In genomic region chr16:19883296-19883951, GRCh38 we compare ENCODE assay signal across 8 cellular contexts. TPM values are rescaled to one million over a fixed set of nuclear protein-coding genes. Genes with fewer than 3 reads are reported as not detected.
DNase-seq lines count a peak whose midpoint lies in the region; ATAC-seq, FAIRE-seq and TF ChIP-seq lines count a peak whose summit lies in the region.

No MANE protein-coding gene starts in this region.

- H3K4me3 Mint-ChIP-seq in activated naive CD8-positive, alpha-beta T cell = peak overlapping the region; percentile 64
- H3K4me3 Mint-ChIP-seq in activated naive CD8-positive, alpha-beta T cell treated with anti-CD3 and anti-CD28 coated beads for 36 hours = no peak overlapping the region
- H3K4me3 Mint-ChIP-seq in astrocyte (ENCODE audit: unreplicated experiment) = peak overlapping the region; percentile 80

- peaks cover 26% of the 10 kb centered on the region for H3K4me1 ChIP-seq in astrocyte (ENCODE audit: insufficient read depth, low read length)
- H3K4me1 ChIP-seq in spleen = peaks cover 19 to 38% (median 34%) of the 10 kb centered on the region in 6 donors

- peak overlapping the region; percentile 73 for H2AFZ ChIP-seq in astrocyte (ENCODE audit: low read depth, low read length)

- H3K36me3 ChIP-seq in astrocyte (ENCODE audit: insufficient read depth, low read length) = no peaks in the 10 kb centered on the region
- no peaks in the 10 kb centered on the region for H3K36me3 ChIP-seq in spleen

- H3K9me3 ChIP-seq in astrocyte (ENCODE audit: insufficient read depth, low read depth, low read length) (no peaks in the 10 kb centered on the region), spleen (no peaks in the 10 kb centered on the region)

- TF ChIP-seq POLR2A in spleen (IDR thresholded peaks at IDR 0.05) = no peak

- WGBS in spleen, 5 donors = 3 to 5% (median 5%) methylated on average over 29 to 35 of the region's 35 CpGs

- no peak for FAIRE-seq in astrocyte (lab: Jason Lieb, UNC)

- H3K4me1 Mint-ChIP-seq in activated naive CD8-positive, alpha-beta T cell (ENCODE audit: low read depth) = peaks cover 28% of the 10 kb centered on the region
- peaks cover 22% of the 10 kb centered on the region for H3K4me1 Mint-ChIP-seq in activated naive CD8-positive, alpha-beta T cell treated with anti-CD3 and anti-CD28 coated beads for 36 hours
- H3K4me1 Mint-ChIP-seq in astrocyte (ENCODE audit: low read depth, unreplicated experiment) = peaks cover 11% of the 10 kb centered on the region

- intact Hi-C loops in spleen (cut with DNase I; ENCODE audit: low total_unique reads) = no loop called here

- no peak for TF ChIP-seq CTCF in astrocyte (IDR thresholded peaks at IDR 0.05; ENCODE audit: insufficient read depth, low read depth, low read length)
- no peak for TF ChIP-seq CTCF in spleen (IDR thresholded peaks at IDR 0.05 in 8 of 11, conservative IDR thresholded peaks at IDR 0.05 in 3 of 11)

- H3K9me3 Mint-ChIP-seq in activated naive CD8-positive, alpha-beta T cell (ENCODE audit: low read depth) = no peaks in the 10 kb centered on the region
- H3K9me3 Mint-ChIP-seq in activated naive CD8-positive, alpha-beta T cell treated with anti-CD3 and anti-CD28 coated beads for 36 hours = no peaks in the 10 kb centered on the region
- H3K9me3 Mint-ChIP-seq in astrocyte (ENCODE audit: unreplicated experiment) = peaks cover 5% of the 10 kb centered on the region

- DNase-seq in activated naive CD8-positive, alpha-beta T cell treated with anti-CD3 and anti-CD28 coated beads for 36 hours = no peak
- DNase-seq in astrocyte (ENCODE audit: low read depth) (no peak), iris pigment epithelial cell (ENCODE audit: low read depth) (peak; percentile 49), spleen (no peak)

- H3K27me3 ChIP-seq in astrocyte (ENCODE audit: insufficient read depth, low read length) = peaks cover 21% of the 10 kb centered on the region
- H3K27me3 ChIP-seq in spleen (replicated peaks in 1 of 7) = peaks cover 0 to 63% (median 31%) of the 10 kb centered on the region in 7 donors

- H3K4me3 ChIP-seq in astrocyte (ENCODE audit: insufficient read depth, low read depth, low read length) (peak overlapping the region; percentile 51), spleen (peak overlapping the region in 7 of 8 donors; percentile 18 to 70 (median 53))

- no peak for ATAC-seq in GM19324 (IDR thresholded peaks at IDR 0.05; ENCODE audit: low FRiP score, unreplicated experiment)
- no peak for ATAC-seq in HG03439 (IDR thresholded peaks at IDR 0.05; ENCODE audit: unreplicated experiment)
- ATAC-seq in GM21825 (IDR thresholded peaks at IDR 0.05; ENCODE audit: unreplicated experiment) = no peak

- H3K4me2 ChIP-seq in astrocyte (ENCODE audit: low read length) = peak overlapping the region; percentile 94

- peaks cover 9% of the 10 kb centered on the region for H4K20me1 ChIP-seq in astrocyte (ENCODE audit: insufficient read depth, low read length)

- H3K27ac ChIP-seq in astrocyte (ENCODE audit: low read depth, low read length) (no peak overlapping the region), spleen (no peak overlapping the region)

- peaks cover 3% of the 10 kb centered on the region for H3K36me3 Mint-ChIP-seq in activated naive CD8-positive, alpha-beta T cell
- no peaks in the 10 kb centered on the region for H3K36me3 Mint-ChIP-seq in activated naive CD8-positive, alpha-beta T cell treated with anti-CD3 and anti-CD28 coated beads for 36 hours
- peaks cover 2% of the 10 kb centered on the region for H3K36me3 Mint-ChIP-seq in astrocyte (ENCODE audit: low read depth, unreplicated experiment)

- peaks cover 5% of the 10 kb centered on the region for H3K79me2 ChIP-seq in astrocyte (ENCODE audit: insufficient read depth, low read length)

- no peak overlapping the region for H3K27ac Mint-ChIP-seq in activated naive CD8-positive, alpha-beta T cell
- no peak overlapping the region for H3K27ac Mint-ChIP-seq in activated naive CD8-positive, alpha-beta T cell treated with anti-CD3 and anti-CD28 coated beads for 36 hours
- H3K27ac Mint-ChIP-seq in astrocyte (ENCODE audit: unreplicated experiment) = no peak overlapping the region

- peaks cover 19% of the 10 kb centered on the region for H3K27me3 Mint-ChIP-seq in activated naive CD8-positive, alpha-beta T cell
- peaks cover 53% of the 10 kb centered on the region for H3K27me3 Mint-ChIP-seq in activated naive CD8-positive, alpha-beta T cell treated with anti-CD3 and anti-CD28 coated beads for 36 hours
- H3K27me3 Mint-ChIP-seq in astrocyte (ENCODE audit: low read depth, unreplicated experiment) = peaks cover 6% of the 10 kb centered on the region

- H3K9ac ChIP-seq in astrocyte (ENCODE audit: low read length) = peak overlapping the region; percentile 56

RNA-seq across cellular contexts. Expression of gene GPRC5B, which starts 1.2 kb away (rescaled TPM):
- under 1 TPM; 0.14 to 0.30 TPM for total RNA-seq in activated naive CD8-positive, alpha-beta T cell treated with anti-CD3 and anti-CD28 coated beads for 36 hours
- total RNA-seq in astrocyte (9.3 TPM in 2 replicates), spleen (1 to 10 TPM; 4.0 to 8.6 (median 7.2) TPM)
- polyA plus RNA-seq in spleen = 1 to 10 TPM; 5.1 to 6.5 (median 5.8) TPM
